Comparison of ENCODE assay signal across 8 cellular contexts in genomic region chr14:35342160-35343010, GRCh38. TPM values are rescaled to one million over a fixed set of nuclear protein-coding genes. Genes with fewer than 3 reads are reported as not detected.
DNase-seq lines count a peak whose midpoint lies in the region; ATAC-seq and TF ChIP-seq lines count a peak whose summit lies in the region.

No MANE protein-coding gene starts in this region.

- intact Hi-C loops in psoas muscle (cut with DNase I), result loop anchor here (1.0 to 5.0 kb wide), 3 partner anchors 40 to 62 kb away; partner anchors contain the start of gene NFKBIA (in 2 of the 2)
- intact Hi-C loops in CD8-positive, alpha-beta T cell (cut with DNase I, micrococcal nuclease), result loop anchor here in 1 of 2 experiments (10.0 kb wide), 1 partner anchor 48 kb away; the partner anchor contains the start of gene PSMA6

- H3K9me3 Mint-ChIP-seq in glutamatergic neuron (ENCODE audit: unreplicated experiment), result peaks cover 4% of the 10 kb centered on the region
- no peaks in the 10 kb centered on the region for H3K9me3 Mint-ChIP-seq in CD8-positive, alpha-beta T cell

- H3K27me3 Mint-ChIP-seq in glutamatergic neuron (ENCODE audit: unreplicated experiment), result no peaks in the 10 kb centered on the region
- no peaks in the 10 kb centered on the region for H3K27me3 Mint-ChIP-seq in CD8-positive, alpha-beta T cell (ENCODE audit: low read depth)

- CTCF ChIA-PET in CD8-positive, alpha-beta T cell (lab: Charles Lee), result interaction anchor here (1.1 to 1.9 kb wide), 4 partner anchors 9 to 201 kb away, joined by 3 to 6 read pairs (median 5); partner anchors contain the start of gene NFKBIA

- H3K27ac Mint-ChIP-seq in glutamatergic neuron (ENCODE audit: unreplicated experiment), result peak overlapping the region; percentile 14
- H3K27ac Mint-ChIP-seq in CD8-positive, alpha-beta T cell, result no peak overlapping the region

- H3K27me3 ChIP-seq in RWPE2 (ENCODE audit: insufficient read depth, poor library complexity, severe bottlenecking) (no peaks in the 10 kb centered on the region), psoas muscle (ENCODE audit: insufficient read depth in 3 of 3, low read length in 2 of 3) (no peaks in the 10 kb centered on the region)
- no peaks in the 10 kb centered on the region for H3K27me3 ChIP-seq in CD8-positive, alpha-beta T cell (ENCODE audit: insufficient read depth, low read length)

- 19 to 26% (median 23%) methylated on average over 20 of the region's 20 CpGs for WGBS in psoas muscle, 3 donors

- DNase-seq in DMS 273 treated with DMSO at 0.1 percent for 48 hours (lab: John Stamatoyannopoulos, UW) (peak; percentile 25), RWPE2 (ENCODE audit: low spot score) (no peak), glutamatergic neuron (no peak), psoas muscle (peak; percentile 77 to 92)
- DNase-seq in activated naive CD4-positive, alpha-beta T cell treated with Interleukin-2 at 50 U/mL for 16 hours, result no peak
- DNase-seq in CD8-positive, alpha-beta T cell, result no peak

- H3K4me3 ChIP-seq in RWPE2 (ENCODE audit: severe bottlenecking) (no peak overlapping the region), psoas muscle (peak overlapping the region; percentile 60)
- H3K4me3 ChIP-seq in CD8-positive, alpha-beta T cell (ENCODE audit: low read depth, low read length), result no peak overlapping the region

- no peak for TF ChIP-seq CTCF in RWPE2 (IDR thresholded peaks at IDR 0.05; ENCODE audit: poor library complexity, severe bottlenecking)
- no peak for TF ChIP-seq CTCF in glutamatergic neuron (IDR thresholded peaks at IDR 0.05; ENCODE audit: partially characterized antibody, unreplicated experiment)
- TF ChIP-seq CTCF in psoas muscle (IDR thresholded peaks at IDR 0.05), result no peak
- no peak for TF ChIP-seq CTCF in CD8-positive, alpha-beta T cell (IDR thresholded peaks at IDR 0.05)

- H3K9me3 ChIP-seq in RWPE2 (ENCODE audit: severe bottlenecking) (no peaks in the 10 kb centered on the region), psoas muscle (no peaks in the 10 kb centered on the region)
- H3K9me3 ChIP-seq in CD8-positive, alpha-beta T cell (ENCODE audit: low read length), result no peaks in the 10 kb centered on the region

- H3K36me3 Mint-ChIP-seq in glutamatergic neuron (ENCODE audit: unreplicated experiment), result no peaks in the 10 kb centered on the region
- no peaks in the 10 kb centered on the region for H3K36me3 Mint-ChIP-seq in CD8-positive, alpha-beta T cell

- H3K36me3 ChIP-seq in RWPE2 (ENCODE audit: low read depth), result no peaks in the 10 kb centered on the region
- no peaks in the 10 kb centered on the region for H3K36me3 ChIP-seq in psoas muscle (ENCODE audit: insufficient read depth in 1 of 2, low read depth in 1 of 2)
- no peaks in the 10 kb centered on the region for H3K36me3 ChIP-seq in CD8-positive, alpha-beta T cell (ENCODE audit: insufficient read depth, low read length)

- no peak for ATAC-seq in RWPE2 (ENCODE audit: low read depth)
- ATAC-seq in psoas muscle, result peak; percentile 79 to 89 (median 88)
- ATAC-seq in HG03432 (IDR thresholded peaks at IDR 0.05; ENCODE audit: unreplicated experiment), result no peak
- ATAC-seq in GM21717 (IDR thresholded peaks at IDR 0.05; ENCODE audit: unreplicated experiment), result no peak
- ATAC-seq in CD8-positive, alpha-beta T cell, result no peak

- POLR2A ChIA-PET in CD8-positive, alpha-beta T cell (lab: Charles Lee), result interaction anchor here (0.6 to 1.5 kb wide), 4 partner anchors 9 to 62 kb away, joined by 3 to 7 read pairs (median 3); partner anchors contain the start of genes NFKBIA and PSMA6

- H3K4me1 ChIP-seq in RWPE2 (ENCODE audit: insufficient read depth, poor library complexity, severe bottlenecking) (peaks cover 18% of the 10 kb centered on the region), psoas muscle (peaks cover 28% of the 10 kb centered on the region)
- H3K4me1 ChIP-seq in CD8-positive, alpha-beta T cell (ENCODE audit: insufficient read depth, low read length), result peaks cover 29% of the 10 kb centered on the region

- no peak overlapping the region for H3K4me3 Mint-ChIP-seq in glutamatergic neuron (ENCODE audit: unreplicated experiment)
- H3K4me3 Mint-ChIP-seq in CD8-positive, alpha-beta T cell, result no peak overlapping the region

- H3K4me1 Mint-ChIP-seq in glutamatergic neuron (ENCODE audit: low read depth, unreplicated experiment), result peaks cover 4% of the 10 kb centered on the region
- H3K4me1 Mint-ChIP-seq in CD8-positive, alpha-beta T cell (ENCODE audit: low read depth), result peaks cover 34% of the 10 kb centered on the region

- H3K27ac ChIP-seq in RWPE2 (ENCODE audit: poor library complexity, severe bottlenecking), result peak overlapping the region; percentile 20
- H3K27ac ChIP-seq in psoas muscle, result peak overlapping the region; percentile 93
- H3K27ac ChIP-seq in CD8-positive, alpha-beta T cell (ENCODE audit: low read depth, low read length), result no peak overlapping the region

RNA-seq across cellular contexts. Expression of gene PSMA6, which starts 50.2 kb away (rescaled TPM):
- total RNA-seq in glutamatergic neuron (ENCODE audit: unreplicated experiment) (148 TPM), psoas muscle (100 to 1,000 TPM; 176 to 276 (median 262) TPM)
- 100 to 1,000 TPM; 328 to 653 (median 448) TPM for polyA plus RNA-seq in psoas muscle
- 10 to 100 TPM; 72.3 to 78.9 TPM for total RNA-seq in CD8-positive, alpha-beta T cell

Comparison
In these comparisons a context has a peak if more than half of its experiments do, and no peak if none do; other contexts are left out.
1. DNase-seq: peak in DMS 273 treated with DMSO at 0.1 percent for 48 hours (single experiment) and psoas muscle (2 of 2); none in RWPE2 (single experiment), glutamatergic neuron (single experiment), activated naive CD4-positive, alpha-beta T cell treated with Interleukin-2 at 50 U/mL for 16 hours (single experiment) and CD8-positive, alpha-beta T cell (0 of 7).
2. ATAC-seq: peak in psoas muscle (4 of 4); none in RWPE2 (single experiment), HG03432 (single experiment), GM21717 (single experiment) and CD8-positive, alpha-beta T cell (single experiment).